25 cellular contexts compared by ENCODE assay signal in the genomic region with DNA sequence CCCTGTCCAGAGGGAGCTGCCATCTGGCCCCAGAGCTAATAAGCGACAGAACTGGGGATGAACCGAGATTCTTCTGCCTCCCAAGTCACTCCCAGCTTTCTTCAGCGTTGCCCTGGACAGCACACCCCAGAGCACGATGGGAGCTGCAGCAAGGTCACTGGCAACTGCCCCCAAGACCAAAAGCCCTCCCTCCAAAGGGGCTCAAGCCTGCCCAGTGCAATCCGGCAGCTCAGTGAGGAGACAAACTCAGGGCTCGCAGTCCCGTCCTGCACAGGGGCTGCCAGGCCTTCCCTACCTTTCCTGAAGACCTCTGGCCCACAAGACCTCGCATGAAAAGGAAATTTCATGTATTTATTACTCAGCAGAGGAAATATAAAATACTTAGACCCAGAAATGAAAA.
"Had no signal": no experiment of that assay in that cellular context is flagged by ENCODE, and none has a peak within 500 bp of the region (broad histone marks: within the 10 kb centered on the region; RNA-seq: fewer than 3 reads in every experiment).

No MANE protein-coding gene starts in this region.

- H3K27ac ChIP-seq: brain microvascular endothelial cell, coronary artery, dorsolateral prefrontal cortex, heart left ventricle had no signal

- H3K27me3 ChIP-seq: brain microvascular endothelial cell had no signal

- ATAC-seq: activated CD4-positive, CD25-positive, alpha-beta regulatory T cell treated with anti-CD3 and anti-CD28 coated beads, Interleukin-2, amount 50 U/mL, for 24 hours; activated CD8-positive, alpha-beta T cell treated with anti-CD3 and anti-CD28 coated beads for 36 hours; activated T-cell treated with anti-CD3 and anti-CD28 coated beads, Interleukin-2, amount 50 U/mL, for 4 hours; activated T-helper 17 cell treated with anti-CD3 and anti-CD28 coated beads, Interleukin-2, amount 50 U/mL, for 72 hours; esophagus mucosa had no signal

- H3K36me3 ChIP-seq: brain microvascular endothelial cell, heart left ventricle had no signal

- H3K9me3 ChIP-seq: heart left ventricle had no signal

- H3K4me3 ChIP-seq: coronary artery, dorsolateral prefrontal cortex, heart left ventricle had no signal

- DNase-seq: activated B cell treated with CpG ODN at 0.5 μM for 24 hours; activated CD4-positive, alpha-beta T cell treated with anti-CD3 and anti-CD28 coated beads for 48 hours; activated CD4-positive, alpha-beta T cell treated with anti-CD3 and anti-CD28 coated beads, Interleukin-2, amount 50 U/mL, for 1 hour; activated CD4-positive, alpha-beta T cell treated with anti-CD3 and anti-CD28 coated beads, Interleukin-2, amount 50 U/mL, for 48 hours; activated CD8-positive, alpha-beta memory T cell treated with anti-CD3 and anti-CD28 coated beads for 24 hours; activated CD8-positive, alpha-beta T cell treated with anti-CD3 and anti-CD28 coated beads for 36 hours; activated effector memory CD4-positive, alpha-beta T cell treated with Interleukin-2 at 50 U/mL for 16 hours; activated gamma-delta T cell treated with Interleukin-2 at 50 U/mL for 16 hours; activated naive CD4-positive, alpha-beta T cell treated with anti-CD3 and anti-CD28 coated beads, Interleukin-2, amount 50 U/mL, for 16 hours; activated naive CD4-positive, alpha-beta T cell treated with Interleukin-2 at 50 U/mL for 16 hours; activated T-cell treated with anti-CD3 and anti-CD28 coated beads, Interleukin-2, amount 50 U/mL, for 4 hours; amniotic stem cell; anterior cingulate cortex; brain microvascular endothelial cell; dorsolateral prefrontal cortex; effector memory CD4-positive, alpha-beta T cell; endodermal cell; foreskin fibroblast; glutamatergic neuron; heart left ventricle; T-helper 2 cell had no signal
